Comparison of ENCODE assay signal across 17 cellular contexts in genomic region chr7:119969054-119969453, GRCh38.
"Had no signal": no experiment of that assay in that cellular context is flagged by ENCODE, and none has a peak within 500 bp of the region (broad histone marks: within the 10 kb centered on the region; RNA-seq: fewer than 3 reads in every experiment).

No MANE protein-coding gene starts in this region.

- H3K4me3 Mint-ChIP-seq: activated CD4-positive, alpha-beta T cell treated with anti-CD3 and anti-CD28 coated beads, Interleukin-2, amount 10 ng/mL, durations not matched to agents 24 days and 14 days; activated CD8-positive, alpha-beta T cell treated with anti-CD3 and anti-CD28 coated beads for 36 hours; activated naive CD8-positive, alpha-beta T cell treated with anti-CD3 and anti-CD28 coated beads, Interleukin-2, amount 10 ng/mL, durations not matched to agents 7 days and 5 days; activated T-helper 17 cell treated with anti-CD3 and anti-CD28 coated beads, Interleukin-2, amount 50 U/mL, for 72 hours; naive thymus-derived CD4-positive, alpha-beta T cell; neural progenitor cell had no signal

- H3K4me1 Mint-ChIP-seq: activated CD4-positive, alpha-beta T cell treated with anti-CD3 and anti-CD28 coated beads, Interleukin-2, amount 10 ng/mL, durations not matched to agents 24 days and 14 days; activated naive CD8-positive, alpha-beta T cell treated with anti-CD3 and anti-CD28 coated beads, Interleukin-2, amount 10 ng/mL, durations not matched to agents 7 days and 5 days; activated T-helper 17 cell treated with anti-CD3 and anti-CD28 coated beads, Interleukin-2, amount 50 U/mL, for 72 hours; naive thymus-derived CD4-positive, alpha-beta T cell; neural progenitor cell had no signal

- H3K27me3 Mint-ChIP-seq: activated CD4-positive, alpha-beta T cell treated with anti-CD3 and anti-CD28 coated beads, Interleukin-2, amount 10 ng/mL, durations not matched to agents 24 days and 14 days; activated CD8-positive, alpha-beta T cell treated with anti-CD3 and anti-CD28 coated beads for 36 hours; activated naive CD8-positive, alpha-beta T cell treated with anti-CD3 and anti-CD28 coated beads, Interleukin-2, amount 10 ng/mL, durations not matched to agents 7 days and 5 days; activated T-helper 17 cell treated with anti-CD3 and anti-CD28 coated beads, Interleukin-2, amount 50 U/mL, for 72 hours; naive thymus-derived CD4-positive, alpha-beta T cell; progenitor cell of endocrine pancreas had no signal

- H3K4me3 ChIP-seq: esophagus muscularis mucosa, neural progenitor cell, right atrium auricular region, thyroid gland had no signal

- H3K27ac Mint-ChIP-seq: activated CD4-positive, alpha-beta T cell treated with anti-CD3 and anti-CD28 coated beads, Interleukin-2, amount 10 ng/mL, durations not matched to agents 24 days and 14 days; activated CD8-positive, alpha-beta T cell treated with anti-CD3 and anti-CD28 coated beads for 36 hours; activated naive CD8-positive, alpha-beta T cell treated with anti-CD3 and anti-CD28 coated beads, Interleukin-2, amount 10 ng/mL, durations not matched to agents 7 days and 5 days; activated T-helper 17 cell treated with anti-CD3 and anti-CD28 coated beads, Interleukin-2, amount 50 U/mL, for 72 hours; naive thymus-derived CD4-positive, alpha-beta T cell; neural progenitor cell; progenitor cell of endocrine pancreas had no signal

- DNase-seq: activated CD4-positive, alpha-beta T cell treated with anti-CD3 and anti-CD28 coated beads, Interleukin-2, amount 10 ng/mL, durations not matched to agents 24 days and 14 days; activated CD8-positive, alpha-beta T cell treated with anti-CD3 and anti-CD28 coated beads for 36 hours; activated naive CD4-positive, alpha-beta T cell; activated naive CD8-positive, alpha-beta T cell treated with anti-CD3 and anti-CD28 coated beads, Interleukin-2, amount 10 ng/mL, durations not matched to agents 7 days and 5 days; activated T-cell treated with anti-CD3 and anti-CD28 coated beads, Interleukin-2, amount 50 U/mL, for 1 hour; dermis blood vessel endothelial cell; effector memory CD4-positive, alpha-beta T cell; left ventricle myocardium superior; naive thymus-derived CD4-positive, alpha-beta T cell; stimulated activated CD4-positive, alpha-beta T cell treated with anti-CD3 and anti-CD28 coated beads, Interleukin-2, amount 100 ng/mL, for 24 hours; stimulated activated naive CD4-positive, alpha-beta T cell treated with Interleukin-2 at 50 U/mL for 16 hours; thyroid gland had no signal

- ATAC-seq: activated CD8-positive, alpha-beta T cell treated with anti-CD3 and anti-CD28 coated beads for 36 hours; activated T-helper 17 cell treated with anti-CD3 and anti-CD28 coated beads, Interleukin-2, amount 50 U/mL, for 72 hours; left ventricle myocardium superior; naive thymus-derived CD4-positive, alpha-beta T cell had no signal

- H3K9me3 Mint-ChIP-seq: activated CD4-positive, alpha-beta T cell treated with anti-CD3 and anti-CD28 coated beads, Interleukin-2, amount 10 ng/mL, durations not matched to agents 24 days and 14 days; activated T-helper 17 cell treated with anti-CD3 and anti-CD28 coated beads, Interleukin-2, amount 50 U/mL, for 72 hours; neural progenitor cell had no signal

- H3K36me3 Mint-ChIP-seq: activated naive CD8-positive, alpha-beta T cell treated with anti-CD3 and anti-CD28 coated beads, Interleukin-2, amount 10 ng/mL, durations not matched to agents 7 days and 5 days; naive thymus-derived CD4-positive, alpha-beta T cell; neural progenitor cell had no signal
